In the genomic region with DNA sequence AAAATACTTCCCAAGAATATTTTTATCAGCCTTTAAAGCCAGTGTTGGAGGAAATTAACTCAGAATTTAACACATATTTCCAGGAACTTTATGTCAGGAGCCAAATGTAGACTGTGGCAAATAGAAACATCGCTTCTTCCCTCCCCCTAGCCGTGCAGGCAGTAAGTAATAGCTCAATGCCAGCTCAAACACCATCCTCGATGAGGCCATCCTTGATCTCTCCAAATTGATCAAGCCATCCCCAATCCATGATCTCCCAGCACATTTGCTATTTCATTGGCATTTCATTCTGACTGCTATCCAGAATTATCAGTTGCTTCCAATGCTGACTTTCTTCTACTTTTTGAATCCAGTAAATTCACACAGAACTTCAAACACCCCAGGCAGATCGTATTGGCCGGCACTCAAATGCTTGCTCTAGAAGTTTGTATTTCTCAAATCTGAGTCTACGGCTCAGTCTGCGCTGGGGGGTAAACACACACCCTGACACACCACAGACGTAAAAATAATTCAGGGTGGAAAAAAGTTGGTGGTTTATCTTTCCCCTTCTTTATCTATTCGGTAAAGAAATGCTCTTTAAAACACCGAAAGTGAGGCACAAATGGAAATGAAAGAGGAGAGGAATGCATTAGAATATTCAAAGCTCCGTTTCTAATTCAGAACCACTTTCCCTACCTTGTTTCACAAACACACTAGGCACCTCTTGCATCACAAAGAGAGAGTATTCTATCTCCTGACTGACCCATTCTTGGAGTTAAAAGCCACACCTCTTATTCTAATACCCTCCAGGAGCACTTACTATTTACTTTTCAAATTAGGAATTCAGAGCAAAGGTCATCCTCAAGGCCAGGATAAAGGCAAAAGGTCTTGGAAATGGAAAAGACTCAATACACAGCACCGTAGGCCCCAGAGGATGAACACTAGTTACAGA, we compare ENCODE assay signal across 1 cellular context.
TF ChIP-seq lines count a peak whose summit lies in the region.

No MANE protein-coding gene starts in this region.

TF ChIP-seq in GM23338, 12 proteins besides CTCF, POLR2A, EP300 and RAD21 (continued from another document):
- TF ChIP-seq, protein P1, sequence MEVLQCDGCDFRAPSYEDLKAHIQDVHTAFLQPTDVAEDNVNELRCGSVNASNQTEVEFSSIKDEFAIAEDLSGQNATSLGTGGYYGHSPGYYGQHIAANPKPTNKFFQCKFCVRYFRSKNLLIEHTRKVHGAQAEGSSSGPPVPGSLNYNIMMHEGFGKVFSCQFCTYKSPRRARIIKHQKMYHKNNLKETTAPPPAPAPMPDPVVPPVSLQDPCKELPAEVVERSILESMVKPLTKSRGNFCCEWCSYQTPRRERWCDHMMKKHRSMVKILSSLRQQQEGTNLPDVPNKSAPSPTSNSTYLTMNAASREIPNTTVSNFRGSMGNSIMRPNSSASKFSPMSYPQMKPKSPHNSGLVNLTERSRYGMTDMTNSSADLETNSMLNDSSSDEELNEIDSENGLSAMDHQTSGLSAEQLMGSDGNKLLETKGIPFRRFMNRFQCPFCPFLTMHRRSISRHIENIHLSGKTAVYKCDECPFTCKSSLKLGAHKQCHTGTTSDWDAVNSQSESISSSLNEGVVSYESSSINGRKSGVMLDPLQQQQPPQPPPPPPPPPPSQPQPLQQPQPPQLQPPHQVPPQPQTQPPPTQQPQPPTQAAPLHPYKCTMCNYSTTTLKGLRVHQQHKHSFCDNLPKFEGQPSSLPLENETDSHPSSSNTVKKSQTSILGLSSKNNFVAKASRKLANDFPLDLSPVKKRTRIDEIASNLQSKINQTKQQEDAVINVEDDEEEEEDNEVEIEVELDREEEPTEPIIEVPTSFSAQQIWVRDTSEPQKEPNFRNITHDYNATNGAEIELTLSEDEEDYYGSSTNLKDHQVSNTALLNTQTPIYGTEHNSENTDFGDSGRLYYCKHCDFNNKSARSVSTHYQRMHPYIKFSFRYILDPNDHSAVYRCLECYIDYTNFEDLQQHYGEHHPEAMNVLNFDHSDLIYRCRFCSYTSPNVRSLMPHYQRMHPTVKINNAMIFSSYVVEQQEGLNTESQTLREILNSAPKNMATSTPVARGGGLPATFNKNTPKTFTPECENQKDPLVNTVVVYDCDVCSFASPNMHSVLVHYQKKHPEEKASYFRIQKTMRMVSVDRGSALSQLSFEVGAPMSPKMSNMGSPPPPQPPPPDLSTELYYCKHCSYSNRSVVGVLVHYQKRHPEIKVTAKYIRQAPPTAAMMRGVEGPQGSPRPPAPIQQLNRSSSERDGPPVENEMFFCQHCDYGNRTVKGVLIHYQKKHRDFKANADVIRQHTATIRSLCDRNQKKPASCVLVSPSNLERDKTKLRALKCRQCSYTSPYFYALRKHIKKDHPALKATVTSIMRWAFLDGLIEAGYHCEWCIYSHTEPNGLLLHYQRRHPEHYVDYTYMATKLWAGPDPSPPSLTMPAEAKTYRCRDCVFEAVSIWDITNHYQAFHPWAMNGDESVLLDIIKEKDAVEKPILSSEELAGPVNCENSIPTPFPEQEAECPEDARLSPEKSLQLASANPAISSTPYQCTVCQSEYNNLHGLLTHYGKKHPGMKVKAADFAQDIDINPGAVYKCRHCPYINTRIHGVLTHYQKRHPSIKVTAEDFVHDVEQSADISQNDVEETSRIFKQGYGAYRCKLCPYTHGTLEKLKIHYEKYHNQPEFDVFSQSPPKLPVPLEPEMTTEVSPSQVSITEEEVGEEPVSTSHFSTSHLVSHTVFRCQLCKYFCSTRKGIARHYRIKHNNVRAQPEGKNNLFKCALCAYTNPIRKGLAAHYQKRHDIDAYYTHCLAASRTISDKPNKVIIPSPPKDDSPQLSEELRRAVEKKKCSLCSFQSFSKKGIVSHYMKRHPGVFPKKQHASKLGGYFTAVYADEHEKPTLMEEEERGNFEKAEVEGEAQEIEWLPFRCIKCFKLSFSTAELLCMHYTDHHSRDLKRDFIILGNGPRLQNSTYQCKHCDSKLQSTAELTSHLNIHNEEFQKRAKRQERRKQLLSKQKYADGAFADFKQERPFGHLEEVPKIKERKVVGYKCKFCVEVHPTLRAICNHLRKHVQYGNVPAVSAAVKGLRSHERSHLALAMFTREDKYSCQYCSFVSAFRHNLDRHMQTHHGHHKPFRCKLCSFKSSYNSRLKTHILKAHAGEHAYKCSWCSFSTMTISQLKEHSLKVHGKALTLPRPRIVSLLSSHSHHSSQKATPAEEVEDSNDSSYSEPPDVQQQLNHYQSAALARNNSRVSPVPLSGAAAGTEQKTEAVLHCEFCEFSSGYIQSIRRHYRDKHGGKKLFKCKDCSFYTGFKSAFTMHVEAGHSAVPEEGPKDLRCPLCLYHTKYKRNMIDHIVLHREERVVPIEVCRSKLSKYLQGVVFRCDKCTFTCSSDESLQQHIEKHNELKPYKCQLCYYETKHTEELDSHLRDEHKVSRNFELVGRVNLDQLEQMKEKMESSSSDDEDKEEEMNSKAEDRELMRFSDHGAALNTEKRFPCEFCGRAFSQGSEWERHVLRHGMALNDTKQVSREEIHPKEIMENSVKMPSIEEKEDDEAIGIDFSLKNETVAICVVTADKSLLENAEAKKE (CRISPR knock-in tag; IDR thresholded peaks at IDR 0.05), result no peak
- TF ChIP-seq STAT1 (IDR thresholded peaks at IDR 0.05; ENCODE audit: unreplicated experiment), result no peak
